In the genomic region with DNA sequence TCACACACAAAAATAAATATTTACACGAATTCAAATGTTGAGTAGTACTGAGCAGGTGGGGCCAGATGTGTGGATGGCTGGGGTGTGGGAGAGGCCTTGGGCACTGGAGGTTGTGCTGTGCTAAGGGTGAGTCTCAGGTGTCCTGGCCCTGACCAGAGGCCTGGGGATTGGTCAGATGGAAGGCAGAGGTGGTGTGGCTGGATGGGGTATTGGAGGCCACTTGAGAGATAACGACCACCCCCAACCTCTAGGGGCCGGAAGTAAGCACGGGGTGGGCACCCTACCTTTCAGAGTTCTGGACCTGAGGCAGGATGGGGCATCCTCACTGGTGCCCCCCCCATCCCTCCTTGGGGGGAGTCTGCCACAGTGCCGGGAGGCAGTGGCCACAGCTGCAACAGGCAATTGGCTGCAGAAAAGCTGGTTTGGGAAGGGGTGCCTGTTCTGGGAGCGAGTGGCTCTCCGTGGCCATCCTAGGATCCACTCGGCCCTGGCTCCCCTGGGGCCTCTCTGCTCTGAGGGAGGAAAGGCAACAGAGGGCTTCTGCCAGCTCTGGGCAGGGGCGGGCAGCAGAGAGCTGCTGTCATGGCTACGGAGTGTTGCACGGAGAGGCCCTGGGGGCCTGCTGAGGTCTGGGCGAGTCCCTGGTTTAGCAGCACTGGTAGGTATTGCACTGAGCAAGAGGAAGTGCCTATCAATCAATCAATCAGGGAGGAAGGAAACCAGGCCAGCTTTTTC, we compare ENCODE assay signal across 1 cellular context.
TF ChIP-seq lines count a peak whose summit lies in the region.

No MANE protein-coding gene starts in this region.

TF ChIP-seq in GM23338, 12 proteins besides CTCF, POLR2A, EP300 and RAD21 (continued from another document):
- TF ChIP-seq, protein P1, sequence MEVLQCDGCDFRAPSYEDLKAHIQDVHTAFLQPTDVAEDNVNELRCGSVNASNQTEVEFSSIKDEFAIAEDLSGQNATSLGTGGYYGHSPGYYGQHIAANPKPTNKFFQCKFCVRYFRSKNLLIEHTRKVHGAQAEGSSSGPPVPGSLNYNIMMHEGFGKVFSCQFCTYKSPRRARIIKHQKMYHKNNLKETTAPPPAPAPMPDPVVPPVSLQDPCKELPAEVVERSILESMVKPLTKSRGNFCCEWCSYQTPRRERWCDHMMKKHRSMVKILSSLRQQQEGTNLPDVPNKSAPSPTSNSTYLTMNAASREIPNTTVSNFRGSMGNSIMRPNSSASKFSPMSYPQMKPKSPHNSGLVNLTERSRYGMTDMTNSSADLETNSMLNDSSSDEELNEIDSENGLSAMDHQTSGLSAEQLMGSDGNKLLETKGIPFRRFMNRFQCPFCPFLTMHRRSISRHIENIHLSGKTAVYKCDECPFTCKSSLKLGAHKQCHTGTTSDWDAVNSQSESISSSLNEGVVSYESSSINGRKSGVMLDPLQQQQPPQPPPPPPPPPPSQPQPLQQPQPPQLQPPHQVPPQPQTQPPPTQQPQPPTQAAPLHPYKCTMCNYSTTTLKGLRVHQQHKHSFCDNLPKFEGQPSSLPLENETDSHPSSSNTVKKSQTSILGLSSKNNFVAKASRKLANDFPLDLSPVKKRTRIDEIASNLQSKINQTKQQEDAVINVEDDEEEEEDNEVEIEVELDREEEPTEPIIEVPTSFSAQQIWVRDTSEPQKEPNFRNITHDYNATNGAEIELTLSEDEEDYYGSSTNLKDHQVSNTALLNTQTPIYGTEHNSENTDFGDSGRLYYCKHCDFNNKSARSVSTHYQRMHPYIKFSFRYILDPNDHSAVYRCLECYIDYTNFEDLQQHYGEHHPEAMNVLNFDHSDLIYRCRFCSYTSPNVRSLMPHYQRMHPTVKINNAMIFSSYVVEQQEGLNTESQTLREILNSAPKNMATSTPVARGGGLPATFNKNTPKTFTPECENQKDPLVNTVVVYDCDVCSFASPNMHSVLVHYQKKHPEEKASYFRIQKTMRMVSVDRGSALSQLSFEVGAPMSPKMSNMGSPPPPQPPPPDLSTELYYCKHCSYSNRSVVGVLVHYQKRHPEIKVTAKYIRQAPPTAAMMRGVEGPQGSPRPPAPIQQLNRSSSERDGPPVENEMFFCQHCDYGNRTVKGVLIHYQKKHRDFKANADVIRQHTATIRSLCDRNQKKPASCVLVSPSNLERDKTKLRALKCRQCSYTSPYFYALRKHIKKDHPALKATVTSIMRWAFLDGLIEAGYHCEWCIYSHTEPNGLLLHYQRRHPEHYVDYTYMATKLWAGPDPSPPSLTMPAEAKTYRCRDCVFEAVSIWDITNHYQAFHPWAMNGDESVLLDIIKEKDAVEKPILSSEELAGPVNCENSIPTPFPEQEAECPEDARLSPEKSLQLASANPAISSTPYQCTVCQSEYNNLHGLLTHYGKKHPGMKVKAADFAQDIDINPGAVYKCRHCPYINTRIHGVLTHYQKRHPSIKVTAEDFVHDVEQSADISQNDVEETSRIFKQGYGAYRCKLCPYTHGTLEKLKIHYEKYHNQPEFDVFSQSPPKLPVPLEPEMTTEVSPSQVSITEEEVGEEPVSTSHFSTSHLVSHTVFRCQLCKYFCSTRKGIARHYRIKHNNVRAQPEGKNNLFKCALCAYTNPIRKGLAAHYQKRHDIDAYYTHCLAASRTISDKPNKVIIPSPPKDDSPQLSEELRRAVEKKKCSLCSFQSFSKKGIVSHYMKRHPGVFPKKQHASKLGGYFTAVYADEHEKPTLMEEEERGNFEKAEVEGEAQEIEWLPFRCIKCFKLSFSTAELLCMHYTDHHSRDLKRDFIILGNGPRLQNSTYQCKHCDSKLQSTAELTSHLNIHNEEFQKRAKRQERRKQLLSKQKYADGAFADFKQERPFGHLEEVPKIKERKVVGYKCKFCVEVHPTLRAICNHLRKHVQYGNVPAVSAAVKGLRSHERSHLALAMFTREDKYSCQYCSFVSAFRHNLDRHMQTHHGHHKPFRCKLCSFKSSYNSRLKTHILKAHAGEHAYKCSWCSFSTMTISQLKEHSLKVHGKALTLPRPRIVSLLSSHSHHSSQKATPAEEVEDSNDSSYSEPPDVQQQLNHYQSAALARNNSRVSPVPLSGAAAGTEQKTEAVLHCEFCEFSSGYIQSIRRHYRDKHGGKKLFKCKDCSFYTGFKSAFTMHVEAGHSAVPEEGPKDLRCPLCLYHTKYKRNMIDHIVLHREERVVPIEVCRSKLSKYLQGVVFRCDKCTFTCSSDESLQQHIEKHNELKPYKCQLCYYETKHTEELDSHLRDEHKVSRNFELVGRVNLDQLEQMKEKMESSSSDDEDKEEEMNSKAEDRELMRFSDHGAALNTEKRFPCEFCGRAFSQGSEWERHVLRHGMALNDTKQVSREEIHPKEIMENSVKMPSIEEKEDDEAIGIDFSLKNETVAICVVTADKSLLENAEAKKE (CRISPR knock-in tag; IDR thresholded peaks at IDR 0.05): no peak
- TF ChIP-seq, protein P2, sequence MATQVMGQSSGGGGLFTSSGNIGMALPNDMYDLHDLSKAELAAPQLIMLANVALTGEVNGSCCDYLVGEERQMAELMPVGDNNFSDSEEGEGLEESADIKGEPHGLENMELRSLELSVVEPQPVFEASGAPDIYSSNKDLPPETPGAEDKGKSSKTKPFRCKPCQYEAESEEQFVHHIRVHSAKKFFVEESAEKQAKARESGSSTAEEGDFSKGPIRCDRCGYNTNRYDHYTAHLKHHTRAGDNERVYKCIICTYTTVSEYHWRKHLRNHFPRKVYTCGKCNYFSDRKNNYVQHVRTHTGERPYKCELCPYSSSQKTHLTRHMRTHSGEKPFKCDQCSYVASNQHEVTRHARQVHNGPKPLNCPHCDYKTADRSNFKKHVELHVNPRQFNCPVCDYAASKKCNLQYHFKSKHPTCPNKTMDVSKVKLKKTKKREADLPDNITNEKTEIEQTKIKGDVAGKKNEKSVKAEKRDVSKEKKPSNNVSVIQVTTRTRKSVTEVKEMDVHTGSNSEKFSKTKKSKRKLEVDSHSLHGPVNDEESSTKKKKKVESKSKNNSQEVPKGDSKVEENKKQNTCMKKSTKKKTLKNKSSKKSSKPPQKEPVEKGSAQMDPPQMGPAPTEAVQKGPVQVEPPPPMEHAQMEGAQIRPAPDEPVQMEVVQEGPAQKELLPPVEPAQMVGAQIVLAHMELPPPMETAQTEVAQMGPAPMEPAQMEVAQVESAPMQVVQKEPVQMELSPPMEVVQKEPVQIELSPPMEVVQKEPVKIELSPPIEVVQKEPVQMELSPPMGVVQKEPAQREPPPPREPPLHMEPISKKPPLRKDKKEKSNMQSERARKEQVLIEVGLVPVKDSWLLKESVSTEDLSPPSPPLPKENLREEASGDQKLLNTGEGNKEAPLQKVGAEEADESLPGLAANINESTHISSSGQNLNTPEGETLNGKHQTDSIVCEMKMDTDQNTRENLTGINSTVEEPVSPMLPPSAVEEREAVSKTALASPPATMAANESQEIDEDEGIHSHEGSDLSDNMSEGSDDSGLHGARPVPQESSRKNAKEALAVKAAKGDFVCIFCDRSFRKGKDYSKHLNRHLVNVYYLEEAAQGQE (IDR thresholded peaks at IDR 0.05; ENCODE audit: unreplicated experiment): no peak
- TF ChIP-seq POLR2AphosphoS5 (IDR thresholded peaks at IDR 0.05; ENCODE audit: low read depth) (no peak), ZNF114 (CRISPR knock-in tag; IDR thresholded peaks at IDR 0.05) (no peak), EZH2phosphoT487 (IDR thresholded peaks at IDR 0.05; ENCODE audit: unreplicated experiment) (no peak), EZH2 (IDR thresholded peaks at IDR 0.05; ENCODE audit: low read depth, unreplicated experiment) (no peak), CREB1 (CRISPR knock-in tag; IDR thresholded peaks at IDR 0.05; ENCODE audit: low read depth) (no peak), ZNF331 (CRISPR knock-in tag; IDR thresholded peaks at IDR 0.05; ENCODE audit: low read depth) (no peak), NANOG (IDR thresholded peaks at IDR 0.05; ENCODE audit: borderline replicate concordance) (no peak)
- TF ChIP-seq, protein P3, sequence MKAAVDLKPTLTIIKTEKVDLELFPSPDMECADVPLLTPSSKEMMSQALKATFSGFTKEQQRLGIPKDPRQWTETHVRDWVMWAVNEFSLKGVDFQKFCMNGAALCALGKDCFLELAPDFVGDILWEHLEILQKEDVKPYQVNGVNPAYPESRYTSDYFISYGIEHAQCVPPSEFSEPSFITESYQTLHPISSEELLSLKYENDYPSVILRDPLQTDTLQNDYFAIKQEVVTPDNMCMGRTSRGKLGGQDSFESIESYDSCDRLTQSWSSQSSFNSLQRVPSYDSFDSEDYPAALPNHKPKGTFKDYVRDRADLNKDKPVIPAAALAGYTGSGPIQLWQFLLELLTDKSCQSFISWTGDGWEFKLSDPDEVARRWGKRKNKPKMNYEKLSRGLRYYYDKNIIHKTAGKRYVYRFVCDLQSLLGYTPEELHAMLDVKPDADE (IDR thresholded peaks at IDR 0.05): no peak
